9 cellular contexts compared by ENCODE assay signal in the genomic region with DNA sequence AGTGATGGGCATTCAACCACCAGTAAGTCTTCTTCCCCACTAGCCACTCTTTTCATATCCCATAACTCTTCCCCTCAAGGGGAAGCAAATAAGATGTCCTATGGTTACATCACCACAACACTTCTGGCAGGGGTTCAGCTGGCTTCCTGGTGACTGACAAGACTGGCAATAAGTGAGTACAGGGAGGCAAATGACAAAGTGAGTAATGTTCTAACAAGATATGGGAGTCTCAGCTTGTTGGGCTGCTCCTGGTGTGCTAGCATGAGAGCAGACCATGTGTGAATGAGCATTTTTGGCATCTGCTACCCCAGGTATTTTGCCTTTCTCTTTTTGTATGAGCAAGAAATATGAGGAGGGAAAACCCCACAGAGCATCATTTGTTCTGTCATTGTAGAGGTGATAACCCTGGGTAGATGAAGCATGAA. TPM values are rescaled to one million over a fixed set of nuclear protein-coding genes. Genes with fewer than 3 reads are reported as not detected.
A peak's percentile ranks its signal among the peaks of the same experiment; 100 is the strongest.
DNase-seq lines count a peak whose midpoint lies in the region; ATAC-seq, FAIRE-seq and TF ChIP-seq lines count a peak whose summit lies in the region.
"Had no signal": no experiment of that assay in that cellular context is flagged by ENCODE, and none has a peak within 500 bp of the region (broad histone marks: within the 10 kb centered on the region; RNA-seq: fewer than 3 reads in every experiment).

No MANE protein-coding gene starts in this region.

- no peaks in the 10 kb centered on the region for H3K27me3 Mint-ChIP-seq in endothelial cell (ENCODE audit: unreplicated experiment)
- peaks cover 20% of the 10 kb centered on the region for H3K27me3 Mint-ChIP-seq in progenitor cell of endocrine pancreas

- H3K27ac Mint-ChIP-seq in stimulated activated effector memory CD8-positive, alpha-beta T cell treated with anti-CD3 and anti-CD28 coated beads, Interleukin-12 subunit alpha, Interleukin-12 subunit beta, amount 100 ng/mL, for 72 hours = peak overlapping the region; percentile 68
- H3K27ac Mint-ChIP-seq in endothelial cell (ENCODE audit: unreplicated experiment) (no peak overlapping the region), progenitor cell of endocrine pancreas (no peak overlapping the region)

- H4K20me1 ChIP-seq in GM12878 (ENCODE audit: control insufficient read depth, insufficient read depth) = no peaks in the 10 kb centered on the region

- no peak overlapping the region for H3K27ac ChIP-seq in GM12878 (ENCODE audit: control insufficient read depth, insufficient read depth)

- in situ Hi-C loops in GM12878 (cut with MboI) = no loop called here

- no peak overlapping the region for H3K9ac ChIP-seq in GM12878 (ENCODE audit: control insufficient read depth, insufficient read depth, low read length)

- no peak for FAIRE-seq in GM12878 (lab: Jason Lieb, UNC)

- H3K4me2 ChIP-seq in GM12878 (ENCODE audit: control insufficient read depth, insufficient read depth) = peak overlapping the region; percentile 49; the same call in 1 of the 2 replicates

- H2AFZ ChIP-seq in GM12878 (ENCODE audit: control insufficient read depth, low read depth, low read length) = no peak overlapping the region

- H3K4me1 Mint-ChIP-seq in stimulated activated effector memory CD8-positive, alpha-beta T cell treated with anti-CD3 and anti-CD28 coated beads, Interleukin-12 subunit alpha, Interleukin-12 subunit beta, amount 100 ng/mL, for 72 hours = peaks cover 20% of the 10 kb centered on the region
- H3K4me1 Mint-ChIP-seq in endothelial cell (ENCODE audit: unreplicated experiment) (peaks cover 7% of the 10 kb centered on the region), progenitor cell of endocrine pancreas (ENCODE audit: low read depth) (peaks cover 12% of the 10 kb centered on the region)

- no peaks in the 10 kb centered on the region for H3K9me3 ChIP-seq in GM12878 (replicated peaks; ENCODE audit: control insufficient read depth, insufficient read depth, low read length)

- POLR2A ChIA-PET in GM12878 (lab: Charles Lee) = interaction anchor here (1.0 to 1.3 kb wide), 2 partner anchors 11 to 32 kb away, joined by 4 read pairs; a partner anchor contains a TSS

- H3K4me1 ChIP-seq in GM12878 (ENCODE audit: control insufficient read depth, insufficient read depth, low read length) = peaks cover 17% of the 10 kb centered on the region

- H3K36me3 ChIP-seq in GM12878 (ENCODE audit: control insufficient read depth in 2 of 2, insufficient read depth in 2 of 2, low read length in 1 of 2) = no peaks in the 10 kb centered on the region

- RAD21 ChIA-PET in GM12878 (lab: Charles Lee; ENCODE audit: unreplicated experiment) = interaction anchor here (0.6 to 1.4 kb wide), 8 partner anchors 11 to 393 kb away, joined by 3 to 7 read pairs (median 4); no protein-coding TSS in a partner anchor

- H3K9me3 Mint-ChIP-seq in stimulated activated effector memory CD8-positive, alpha-beta T cell treated with anti-CD3 and anti-CD28 coated beads, Interleukin-12 subunit alpha, Interleukin-12 subunit beta, amount 100 ng/mL, for 72 hours = no peaks in the 10 kb centered on the region
- no peaks in the 10 kb centered on the region for H3K9me3 Mint-ChIP-seq in endothelial cell (ENCODE audit: unreplicated experiment)
- no peaks in the 10 kb centered on the region for H3K9me3 Mint-ChIP-seq in progenitor cell of endocrine pancreas (ENCODE audit: low read depth)
- H3K9me3 Mint-ChIP-seq: neural crest cell had no signal

- SMC1A ChIA-PET in GM12878 (lab: Charles Lee; ENCODE audit: uncharacterized antibody, unreplicated experiment) = interaction anchor here (0.9 to 2.9 kb wide), 15 partner anchors 8 to 219 kb away, joined by 3 to 12 read pairs (median 5); a partner anchor contains a TSS

- H3K36me3 Mint-ChIP-seq in stimulated activated effector memory CD8-positive, alpha-beta T cell treated with anti-CD3 and anti-CD28 coated beads, Interleukin-12 subunit alpha, Interleukin-12 subunit beta, amount 100 ng/mL, for 72 hours = no peaks in the 10 kb centered on the region
- H3K36me3 Mint-ChIP-seq in endothelial cell (ENCODE audit: low read depth, unreplicated experiment) (no peaks in the 10 kb centered on the region), progenitor cell of endocrine pancreas (ENCODE audit: insufficient read depth) (no peaks in the 10 kb centered on the region)

- DNase-seq in stimulated activated CD4-positive, alpha-beta T cell treated with anti-CD3 and anti-CD28 coated beads, Interleukin-15, amount 100 ng/mL, for 24 hours = peak; percentile 48
- DNase-seq in stimulated activated CD4-positive, alpha-beta T cell treated with anti-CD3 and anti-CD28 coated beads, Interleukin-2, amount 100 ng/mL, for 48 hours = no peak
- peak; percentile 53 for DNase-seq in SKM-1 treated with dmso at 0.1 percent for 144 hours (lab: John Stamatoyannopoulos, UW; ENCODE audit: unreplicated experiment)
- DNase-seq in GM12878 (ENCODE audit: low read depth, low spot score) = no peak
- DNase-seq in stimulated activated effector memory CD8-positive, alpha-beta T cell treated with anti-CD3 and anti-CD28 coated beads, Interleukin-12 subunit alpha, Interleukin-12 subunit beta, amount 100 ng/mL, for 72 hours (ENCODE audit: low spot score in 2 of 2) = no peak
- no peak for DNase-seq in endothelial cell (ENCODE audit: low spot score)
- no peak for DNase-seq in progenitor cell of endocrine pancreas (ENCODE audit: low spot score, unreplicated experiment)

- no peak for TF ChIP-seq RAD21 in GM12878 (IDR thresholded peaks at IDR 0.05; ENCODE audit: insufficient read depth, low read depth, low read length)

- H3K27me3 ChIP-seq in GM12878 (replicated peaks in 1 of 2; ENCODE audit: control insufficient read depth in 2 of 2, insufficient read depth in 2 of 2, low read length in 1 of 2) = no peaks in the 10 kb centered on the region; a peak in 1 of 4 replicates

- no TSS peak for BruUV-seq in GM12878 (replicated peaks; lab: Mats Ljungman, UMichigan)

- H3K4me3 ChIP-seq in GM12878 = no peak overlapping the region

- intact Hi-C loops in GM12878 (cut with micrococcal nuclease; ENCODE audit: unreplicated experiment) = no loop called here

- no peak for TF ChIP-seq CTCF in GM12878 (IDR thresholded peaks at IDR 0.05 in 2 of 3, conservative IDR thresholded peaks at IDR 0.05 in 1 of 3; ENCODE audit: control insufficient read depth in 2 of 3, extremely low read depth in 1 of 3, insufficient read depth in 1 of 3, low read depth in 3 of 3, low read length in 3 of 3)
- no peak for TF ChIP-seq CTCF in endothelial cell (IDR thresholded peaks at IDR 0.05; ENCODE audit: unreplicated experiment)
- no peak for TF ChIP-seq CTCF in progenitor cell of endocrine pancreas (IDR thresholded peaks at IDR 0.05; ENCODE audit: unreplicated experiment)

- no peak for TF ChIP-seq EP300 in GM12878 (IDR thresholded peaks at IDR 0.05; ENCODE audit: borderline replicate concordance in 1 of 2, control insufficient read depth in 1 of 2, low read depth in 2 of 2, low read length in 2 of 2)

- CTCF ChIA-PET in GM12878 (lab: Yijun Ruan, JAX) = interaction anchor here (0.7 to 3.5 kb wide), 8 partner anchors 8 to 219 kb away, joined by 3 to 28 read pairs (median 8); a partner anchor contains a TSS

- peak; percentile 86 for ATAC-seq in GM12878
- peak; percentile 95 for ATAC-seq in stimulated activated effector memory CD8-positive, alpha-beta T cell treated with anti-CD3 and anti-CD28 coated beads, Interleukin-12 subunit alpha, Interleukin-12 subunit beta, amount 100 ng/mL, for 72 hours
- no peak for ATAC-seq in HG02870 (IDR thresholded peaks at IDR 0.05; ENCODE audit: unreplicated experiment)

- H3K79me2 ChIP-seq in GM12878 (ENCODE audit: control insufficient read depth, insufficient read depth, low read length) = no peaks in the 10 kb centered on the region

- no peak for TF ChIP-seq POLR2A in GM12878 (IDR thresholded peaks at IDR 0.05; ENCODE audit: low read depth, low read length)

- H3K4me3 Mint-ChIP-seq in stimulated activated effector memory CD8-positive, alpha-beta T cell treated with anti-CD3 and anti-CD28 coated beads, Interleukin-12 subunit alpha, Interleukin-12 subunit beta, amount 100 ng/mL, for 72 hours = no peak overlapping the region
- H3K4me3 Mint-ChIP-seq in endothelial cell (ENCODE audit: unreplicated experiment) (no peak overlapping the region), progenitor cell of endocrine pancreas (ENCODE audit: low read depth) (no peak overlapping the region)
- H3K4me3 Mint-ChIP-seq: neural crest cell had no signal

RNA-seq across cellular contexts. Expression of a gene that starts 9.9 kb away (rescaled TPM):
- total RNA-seq in GM12878 (2013; cell fraction: nucleolus; rRNA removed) = not detected in 2 replicates
- total RNA-seq in GM12878 (2014; rRNA removed) (not detected in 2 replicates), GM12878 (2014; rRNA removed; fragmentation: Illumina TruSeq; extraction: Trizol) (not detected in 2 replicates), GM12878 (2021) (not detected in 2 replicates), endothelial cell (ENCODE audit: unreplicated experiment) (not detected), progenitor cell of endocrine pancreas (not detected in 2 replicates)
- polyA plus RNA-seq in GM12878 (2011; ENCODE audit: low read depth) = not detected
- polyA plus RNA-seq in GM12878 (2011; rRNA removed) (0.10 TPM in 1 of 2 replicates, not detected in the other), GM12878 (2014; fragmentation: Illumina TruSeq; extraction: Trizol) (not detected in 2 replicates), GM12878 (2014; fragmentation: Nextera tagmentation; extraction: Ambion mirVana) (not detected), GM12878 (2014; rRNA removed) (not detected in 2 replicates), GM12878 (2016; fragmentation: Nextera tagmentation; extraction: Ambion mirVana) (not detected)
- not detected in 2 replicates for polyA plus RNA-seq in GM12878 (2011; cell fraction: cytosol; rRNA removed)
- polyA plus RNA-seq in GM12878 (2011; cell fraction: nucleus; rRNA removed) = not detected in 2 replicates
- not detected in 2 replicates for polyA plus RNA-seq in GM12878 (2012)
- polyA minus RNA-seq in GM12878 (2011; rRNA and poly(A)+ RNA removed) = not detected in 2 replicates
- not detected in 2 replicates for polyA minus RNA-seq in GM12878 (2011; cell fraction: cytosol; rRNA and poly(A)+ RNA removed)
- not detected in 2 replicates for polyA minus RNA-seq in GM12878 (2011; cell fraction: nucleus; rRNA and poly(A)+ RNA removed)
- total RNA-seq: neural crest cell had no signal

RNA-seq across cellular contexts. Expression of a gene that starts 32.2 kb away (rescaled TPM):
- total RNA-seq in GM12878 (2013; cell fraction: nucleolus; rRNA removed) = 76.3 and 85.3 TPM in 2 replicates
- 37.2 and 42.8 TPM in 2 replicates for total RNA-seq in GM12878 (2014; rRNA removed)
- 58.8 and 59.7 TPM in 2 replicates for total RNA-seq in GM12878 (2014; rRNA removed; fragmentation: Illumina TruSeq; extraction: Trizol)
- 63.9 and 64.5 TPM in 2 replicates for total RNA-seq in GM12878 (2021)
- 27.2 TPM for polyA plus RNA-seq in GM12878 (2011; ENCODE audit: low read depth)
- polyA plus RNA-seq in GM12878 (2011; rRNA removed) = 29.8 and 31.0 TPM in 2 replicates
- 19.9 and 20.1 TPM in 2 replicates for polyA plus RNA-seq in GM12878 (2011; cell fraction: cytosol; rRNA removed)
- polyA plus RNA-seq in GM12878 (2011; cell fraction: nucleus; rRNA removed) = 33.2 and 44.3 TPM in 2 replicates
- 30.3 and 36.3 TPM in 2 replicates for polyA plus RNA-seq in GM12878 (2012)
- 59.9 and 66.1 TPM in 2 replicates for polyA plus RNA-seq in GM12878 (2014; fragmentation: Illumina TruSeq; extraction: Trizol)
- 10 to 100 TPM; 16.1 to 34.2 TPM for polyA plus RNA-seq in GM12878 (2014; fragmentation: Nextera tagmentation; extraction: Ambion mirVana)
- 42.7 and 49.2 TPM in 2 replicates for polyA plus RNA-seq in GM12878 (2014; rRNA removed)
- 10 to 100 TPM; 63.3 to 63.4 TPM for polyA plus RNA-seq in GM12878 (2016; fragmentation: Nextera tagmentation; extraction: Ambion mirVana)
- polyA minus RNA-seq in GM12878 (2011; rRNA and poly(A)+ RNA removed) = 29.3 and 36.0 TPM in 2 replicates
- 9.9 and 13.5 TPM in 2 replicates for polyA minus RNA-seq in GM12878 (2011; cell fraction: cytosol; rRNA and poly(A)+ RNA removed)
- polyA minus RNA-seq in GM12878 (2011; cell fraction: nucleus; rRNA and poly(A)+ RNA removed) = 27.3 and 63.5 TPM in 2 replicates
- 150 TPM for total RNA-seq in endothelial cell (ENCODE audit: unreplicated experiment)
- total RNA-seq in progenitor cell of endocrine pancreas = 60.9 and 64.2 TPM in 2 replicates

RNA-seq across cellular contexts. Expression of a gene that starts 54.8 kb away (rescaled TPM):
- 77.8 and 80.6 TPM in 2 replicates for total RNA-seq in GM12878 (2013; cell fraction: nucleolus; rRNA removed)
- 19.2 and 41.1 TPM in 2 replicates for total RNA-seq in GM12878 (2014; rRNA removed)
- 19.9 and 20.0 TPM in 2 replicates for total RNA-seq in GM12878 (2014; rRNA removed; fragmentation: Illumina TruSeq; extraction: Trizol)
- total RNA-seq in GM12878 (2021) = 23.5 and 24.2 TPM in 2 replicates
- 3.7 TPM for polyA plus RNA-seq in GM12878 (2011; ENCODE audit: low read depth)
- 16.6 and 22.8 TPM in 2 replicates for polyA plus RNA-seq in GM12878 (2011; rRNA removed)
- polyA plus RNA-seq in GM12878 (2011; cell fraction: cytosol; rRNA removed) = 8.8 and 10.1 TPM in 2 replicates
- 8.6 and 13.4 TPM in 2 replicates for polyA plus RNA-seq in GM12878 (2011; cell fraction: nucleus; rRNA removed)
- 6.4 TPM in 2 replicates for polyA plus RNA-seq in GM12878 (2012)
- polyA plus RNA-seq in GM12878 (2014; fragmentation: Illumina TruSeq; extraction: Trizol) = 15.4 and 16.7 TPM in 2 replicates
- 1 to 10 TPM; 3.5 to 4.5 TPM for polyA plus RNA-seq in GM12878 (2014; fragmentation: Nextera tagmentation; extraction: Ambion mirVana)
- 7.5 and 7.9 TPM in 2 replicates for polyA plus RNA-seq in GM12878 (2014; rRNA removed)
- polyA plus RNA-seq in GM12878 (2016; fragmentation: Nextera tagmentation; extraction: Ambion mirVana) = 10 to 100 TPM; 14.8 to 16.1 TPM
- 45.0 and 79.9 TPM in 2 replicates for polyA minus RNA-seq in GM12878 (2011; rRNA and poly(A)+ RNA removed)
- 27.8 and 38.1 TPM in 2 replicates for polyA minus RNA-seq in GM12878 (2011; cell fraction: cytosol; rRNA and poly(A)+ RNA removed)
- polyA minus RNA-seq in GM12878 (2011; cell fraction: nucleus; rRNA and poly(A)+ RNA removed) = 19.6 and 21.5 TPM in 2 replicates
- total RNA-seq in endothelial cell (ENCODE audit: unreplicated experiment) = 119 TPM
- 123 and 124 TPM in 2 replicates for total RNA-seq in progenitor cell of endocrine pancreas

Comparison
In these comparisons a context has a peak if more than half of its experiments do, and no peak if none do; other contexts are left out.
1. DNase-seq: peak in stimulated activated CD4-positive, alpha-beta T cell treated with anti-CD3 and anti-CD28 coated beads, Interleukin-15, amount 100 ng/mL, for 24 hours (single experiment) and SKM-1 treated with dmso at 0.1 percent for 144 hours (single experiment); none in stimulated activated CD4-positive, alpha-beta T cell treated with anti-CD3 and anti-CD28 coated beads, Interleukin-2, amount 100 ng/mL, for 48 hours (0 of 2), GM12878 (single experiment), stimulated activated effector memory CD8-positive, alpha-beta T cell treated with anti-CD3 and anti-CD28 coated beads, Interleukin-12 subunit alpha, Interleukin-12 subunit beta, amount 100 ng/mL, for 72 hours (0 of 2), endothelial cell (single experiment) and progenitor cell of endocrine pancreas (single experiment).